ENCODE assay signal across 11 cellular contexts in genomic region chr9:124127290-124127646, GRCh38.
A peak's percentile ranks its signal among the peaks of the same experiment; 100 is the strongest.
DNase-seq lines count a peak whose midpoint lies in the region; ATAC-seq and TF ChIP-seq lines count a peak whose summit lies in the region.
"Had no signal": no experiment of that assay in that cellular context is flagged by ENCODE, and none has a peak within 500 bp of the region (broad histone marks: within the 10 kb centered on the region; RNA-seq: fewer than 3 reads in every experiment).

No MANE protein-coding gene starts in this region.

- peaks cover 2% of the 10 kb centered on the region for H3K27me3 Mint-ChIP-seq in activated CD4-positive, alpha-beta T cell treated with anti-CD3 and anti-CD28 coated beads, Interleukin-2, amount 10 ng/mL, durations not matched to agents 24 days and 14 days
- no peaks in the 10 kb centered on the region for H3K27me3 Mint-ChIP-seq in memory B cell
- H3K27me3 Mint-ChIP-seq in stimulated activated memory B cell treated with anti-CD40 and anti-IgM and Interleukin-4, amounts not matched to agents 10 μg/mL and 1 μg/mL and 100 μg/mL, for 72 hours: no peaks in the 10 kb centered on the region
- peaks cover 8% of the 10 kb centered on the region for H3K27me3 Mint-ChIP-seq in CD8-positive, alpha-beta T cell (ENCODE audit: low read depth)

- H3K9me3 Mint-ChIP-seq in activated CD4-positive, alpha-beta T cell treated with anti-CD3 and anti-CD28 coated beads, Interleukin-2, amount 10 ng/mL, durations not matched to agents 24 days and 14 days: no peaks in the 10 kb centered on the region
- H3K9me3 Mint-ChIP-seq in memory B cell: no peaks in the 10 kb centered on the region
- H3K9me3 Mint-ChIP-seq in stimulated activated memory B cell treated with anti-CD40 and anti-IgM and Interleukin-4, amounts not matched to agents 10 μg/mL and 1 μg/mL and 100 μg/mL, for 72 hours: no peaks in the 10 kb centered on the region
- peaks cover under 1% of the 10 kb centered on the region for H3K9me3 Mint-ChIP-seq in CD8-positive, alpha-beta T cell

- no peak overlapping the region for H3K4me3 ChIP-seq in Panc1 (ENCODE audit: low read depth in 2 of 2, low read length in 2 of 2)
- H3K4me3 ChIP-seq in CD8-positive, alpha-beta T cell (ENCODE audit: low read depth, low read length): no peak overlapping the region

- in situ Hi-C loops in Panc1 (cut with HindIII; ENCODE audit: low pct_unique_long_range_greater_than_20kb, low sequenced_read_pairs): no loop called here

- peaks cover 6% of the 10 kb centered on the region for H3K4me1 Mint-ChIP-seq in activated CD4-positive, alpha-beta T cell treated with anti-CD3 and anti-CD28 coated beads, Interleukin-2, amount 10 ng/mL, durations not matched to agents 24 days and 14 days
- peaks cover 25% of the 10 kb centered on the region for H3K4me1 Mint-ChIP-seq in memory B cell
- H3K4me1 Mint-ChIP-seq in stimulated activated memory B cell treated with anti-CD40 and anti-IgM and Interleukin-4, amounts not matched to agents 10 μg/mL and 1 μg/mL and 100 μg/mL, for 72 hours: peaks cover 50% of the 10 kb centered on the region
- H3K4me1 Mint-ChIP-seq in CD8-positive, alpha-beta T cell (ENCODE audit: low read depth): peaks cover 4% of the 10 kb centered on the region

- H3K36me3 Mint-ChIP-seq in activated CD4-positive, alpha-beta T cell treated with anti-CD3 and anti-CD28 coated beads, Interleukin-2, amount 10 ng/mL, durations not matched to agents 24 days and 14 days (ENCODE audit: low read depth): no peaks in the 10 kb centered on the region
- H3K36me3 Mint-ChIP-seq in memory B cell: no peaks in the 10 kb centered on the region
- no peaks in the 10 kb centered on the region for H3K36me3 Mint-ChIP-seq in stimulated activated memory B cell treated with anti-CD40 and anti-IgM and Interleukin-4, amounts not matched to agents 10 μg/mL and 1 μg/mL and 100 μg/mL, for 72 hours
- H3K36me3 Mint-ChIP-seq in CD8-positive, alpha-beta T cell: no peaks in the 10 kb centered on the region

- POLR2A ChIA-PET in Panc1 (lab: Charles Lee): no interaction called here
- POLR2A ChIA-PET in CD8-positive, alpha-beta T cell (lab: Charles Lee): no interaction called here

- no peak for DNase-seq in activated CD4-positive, alpha-beta T cell treated with anti-CD3 and anti-CD28 coated beads, Interleukin-2, amount 10 ng/mL, durations not matched to agents 24 days and 14 days
- no peak for DNase-seq in activated CD4-positive, alpha-beta T cell treated with anti-CD3 and anti-CD28 coated beads, Interleukin-2, amount 50 U/mL, for 4 hours
- DNase-seq in Panc1 (ENCODE audit: low read depth, low spot score) (no peak), memory B cell (ENCODE audit: low spot score in 2 of 2) (no peak), NCI-H524 treated with DMSO at 0.1 percent for 48 hours (lab: John Stamatoyannopoulos, UW) (no peak), superior temporal gyrus (ENCODE audit: extremely low spot score) (no peak)
- DNase-seq in CD8-positive, alpha-beta T cell: no peak
- DNase-seq: NCI-H1417 treated with DMSO at 0.1 percent for 48 hours had no signal

- H3K27ac ChIP-seq in Panc1 (ENCODE audit: low read length): peak overlapping the region; percentile 79
- no peak overlapping the region for H3K27ac ChIP-seq in CD8-positive, alpha-beta T cell (ENCODE audit: low read depth, low read length)
- H3K27ac ChIP-seq: 22Rv1 had no signal

- no peaks in the 10 kb centered on the region for H3K36me3 ChIP-seq in Panc1 (ENCODE audit: control insufficient read depth, insufficient read depth, low read length)
- H3K36me3 ChIP-seq in CD8-positive, alpha-beta T cell (ENCODE audit: insufficient read depth, low read length): no peaks in the 10 kb centered on the region

- CTCF ChIA-PET in Panc1 (lab: Charles Lee): no interaction called here
- CTCF ChIA-PET in CD8-positive, alpha-beta T cell (lab: Charles Lee): interaction anchor here (0.9 to 4.0 kb wide), 20 partner anchors 9 to 409 kb away, joined by 3 to 20 read pairs (median 6); no protein-coding TSS in a partner anchor

- no peak for TF ChIP-seq CTCF in Panc1 (IDR thresholded peaks at IDR 0.05)
- no peak for TF ChIP-seq CTCF in CD8-positive, alpha-beta T cell (IDR thresholded peaks at IDR 0.05)

- ATAC-seq in Panc1 (no peak), memory B cell (ENCODE audit: low read depth) (no peak)
- ATAC-seq in stimulated activated memory B cell treated with anti-CD40 and anti-IgM and Interleukin-4, amounts not matched to agents 10 μg/mL and 1 μg/mL and 100 μg/mL, for 72 hours: no peak
- ATAC-seq in CD8-positive, alpha-beta T cell: no peak

- peak overlapping the region; percentile 47 for H3K27ac Mint-ChIP-seq in activated CD4-positive, alpha-beta T cell treated with anti-CD3 and anti-CD28 coated beads, Interleukin-2, amount 10 ng/mL, durations not matched to agents 24 days and 14 days
- H3K27ac Mint-ChIP-seq in memory B cell: peak overlapping the region; percentile 48
- peak overlapping the region; percentile 85 for H3K27ac Mint-ChIP-seq in stimulated activated memory B cell treated with anti-CD40 and anti-IgM and Interleukin-4, amounts not matched to agents 10 μg/mL and 1 μg/mL and 100 μg/mL, for 72 hours
- no peak overlapping the region for H3K27ac Mint-ChIP-seq in CD8-positive, alpha-beta T cell

- intact Hi-C loops in activated CD4-positive, alpha-beta T cell treated with anti-CD3 and anti-CD28 coated beads, Interleukin-2, amount 10 ng/mL, durations not matched to agents 24 days and 14 days (cut with micrococcal nuclease): loop anchor here (2.0 to 10.0 kb wide), 3 partner anchors 75 to 258 kb away; partner anchors contain the start of gene NEK6
- intact Hi-C loops in Panc1 (cut with micrococcal nuclease; ENCODE audit: unreplicated experiment): loop anchor here (5.0 to 10.0 kb wide), 2 partner anchors 135 to 188 kb away; no protein-coding TSS in a partner anchor
- intact Hi-C loops in CD8-positive, alpha-beta T cell (cut with DNase I, micrococcal nuclease): loop anchor here (1.0 to 5.0 kb wide), 4 partner anchors 250 to 409 kb away; no protein-coding TSS in a partner anchor

- no TSS peak for BruUV-seq in Panc1 (replicated peaks; lab: Mats Ljungman, UMichigan)

- no peaks in the 10 kb centered on the region for H3K9me3 ChIP-seq in Panc1 (ENCODE audit: control insufficient read depth, insufficient read depth, low read depth, low read length)
- no peaks in the 10 kb centered on the region for H3K9me3 ChIP-seq in CD8-positive, alpha-beta T cell (ENCODE audit: low read length)
- H3K9me3 ChIP-seq: SK-N-SH had no signal

- H3K4me3 Mint-ChIP-seq in activated CD4-positive, alpha-beta T cell treated with anti-CD3 and anti-CD28 coated beads, Interleukin-2, amount 10 ng/mL, durations not matched to agents 24 days and 14 days: no peak overlapping the region
- no peak overlapping the region for H3K4me3 Mint-ChIP-seq in memory B cell
- H3K4me3 Mint-ChIP-seq in stimulated activated memory B cell treated with anti-CD40 and anti-IgM and Interleukin-4, amounts not matched to agents 10 μg/mL and 1 μg/mL and 100 μg/mL, for 72 hours: no peak overlapping the region
- no peak overlapping the region for H3K4me3 Mint-ChIP-seq in CD8-positive, alpha-beta T cell

- H3K4me1 ChIP-seq in Panc1 (ENCODE audit: control insufficient read depth, insufficient read depth, low read length): peaks cover 18% of the 10 kb centered on the region
- no peaks in the 10 kb centered on the region for H3K4me1 ChIP-seq in CD8-positive, alpha-beta T cell (ENCODE audit: insufficient read depth, low read length)

- H3K27me3 ChIP-seq in Panc1 (ENCODE audit: control insufficient read depth, insufficient read depth, low read length): no peaks in the 10 kb centered on the region
- H3K27me3 ChIP-seq in CD8-positive, alpha-beta T cell (ENCODE audit: insufficient read depth, low read length): no peaks in the 10 kb centered on the region
